ENCODE assay signal across 14 cellular contexts in the genomic region with DNA sequence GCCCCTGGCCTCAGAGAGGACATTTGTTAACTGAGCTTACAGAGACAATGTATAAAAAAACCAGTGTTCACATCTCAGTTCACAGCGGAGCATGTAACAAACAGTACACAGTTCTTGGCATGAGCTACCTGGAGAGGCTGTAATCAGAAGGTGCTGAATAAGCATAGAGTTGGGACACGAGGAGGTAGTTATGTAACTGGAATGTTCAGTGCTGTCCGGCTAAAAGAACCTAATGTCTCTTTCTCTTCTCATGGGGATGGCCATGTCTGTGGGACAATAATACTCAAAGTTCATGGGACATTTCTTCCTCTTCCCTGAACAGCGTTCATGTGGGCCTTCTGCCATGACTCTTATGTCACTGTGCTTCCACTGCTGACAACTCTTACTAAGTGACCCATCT.
"Had no signal": no experiment of that assay in that cellular context is flagged by ENCODE, and none has a peak within 500 bp of the region (broad histone marks: within the 10 kb centered on the region; RNA-seq: fewer than 3 reads in every experiment).

No MANE protein-coding gene starts in this region.

- H3K4me3 ChIP-seq: hepatocyte, left lung, SK-N-MC, testis had no signal

- H3K27me3 Mint-ChIP-seq: activated naive CD8-positive, alpha-beta T cell treated with anti-CD3 and anti-CD28 coated beads, Interleukin-2, amount 10 ng/mL, durations not matched to agents 7 days and 5 days; stimulated activated naive CD8-positive, alpha-beta T cell treated with anti-CD3 and anti-CD28 coated beads, Interleukin-15, amount 100 ng/mL, for 72 hours had no signal

- H3K27me3 ChIP-seq: hepatocyte, left lung, testis had no signal

- H3K27ac ChIP-seq: hepatocyte, left lung, SK-N-MC had no signal

- DNase-seq: activated CD4-positive, alpha-beta T cell treated with anti-CD3 and anti-CD28 coated beads, Interleukin-2, amount 50 U/mL, for 1 hour; activated CD4-positive, CD25-positive, alpha-beta regulatory T cell; activated CD8-positive, alpha-beta memory T cell treated with anti-CD3 and anti-CD28 coated beads for 24 hours; activated gamma-delta T cell treated with Interleukin-2 at 50 U/mL for 16 hours; activated naive CD8-positive, alpha-beta T cell treated with anti-CD3 and anti-CD28 coated beads, Interleukin-2, amount 10 ng/mL, durations not matched to agents 7 days and 5 days; aorta; islet precursor cell; left lung; retina; stimulated activated CD4-positive, alpha-beta T cell treated with anti-CD3 and anti-CD28 coated beads, Interleukin-1b, Interleukin-23, amount 100 ng/mL, for 48 hours; stimulated activated naive CD8-positive, alpha-beta T cell treated with anti-CD3 and anti-CD28 coated beads, Interleukin-15, amount 100 ng/mL, for 72 hours; testis had no signal

- H3K9me3 ChIP-seq: left lung, testis had no signal

- H3K4me1 ChIP-seq: left lung, testis had no signal

- H3K9me3 Mint-ChIP-seq: activated naive CD8-positive, alpha-beta T cell treated with anti-CD3 and anti-CD28 coated beads, Interleukin-2, amount 10 ng/mL, durations not matched to agents 7 days and 5 days; stimulated activated naive CD8-positive, alpha-beta T cell treated with anti-CD3 and anti-CD28 coated beads, Interleukin-15, amount 100 ng/mL, for 72 hours had no signal

- ATAC-seq: left lung; stimulated activated naive CD8-positive, alpha-beta T cell treated with anti-CD3 and anti-CD28 coated beads, Interleukin-15, amount 100 ng/mL, for 72 hours had no signal

- H3K27ac Mint-ChIP-seq: activated naive CD8-positive, alpha-beta T cell treated with anti-CD3 and anti-CD28 coated beads, Interleukin-2, amount 10 ng/mL, durations not matched to agents 7 days and 5 days; stimulated activated naive CD8-positive, alpha-beta T cell treated with anti-CD3 and anti-CD28 coated beads, Interleukin-15, amount 100 ng/mL, for 72 hours had no signal

- H3K4me3 Mint-ChIP-seq: activated naive CD8-positive, alpha-beta T cell treated with anti-CD3 and anti-CD28 coated beads, Interleukin-2, amount 10 ng/mL, durations not matched to agents 7 days and 5 days; stimulated activated naive CD8-positive, alpha-beta T cell treated with anti-CD3 and anti-CD28 coated beads, Interleukin-15, amount 100 ng/mL, for 72 hours had no signal

- H3K4me1 Mint-ChIP-seq: stimulated activated naive CD8-positive, alpha-beta T cell treated with anti-CD3 and anti-CD28 coated beads, Interleukin-15, amount 100 ng/mL, for 72 hours had no signal
